ENCODE assay signal across 9 cellular contexts in genomic region chr5:176611435-176611834, GRCh38. TPM values are rescaled to one million over a fixed set of nuclear protein-coding genes. Genes with fewer than 3 reads are reported as not detected.
DNase-seq lines count a peak whose midpoint lies in the region; ATAC-seq, FAIRE-seq and TF ChIP-seq lines count a peak whose summit lies in the region.
"Had no signal": no experiment of that assay in that cellular context is flagged by ENCODE, and none has a peak within 500 bp of the region (broad histone marks: within the 10 kb centered on the region; RNA-seq: fewer than 3 reads in every experiment).

No MANE protein-coding gene starts in this region.

- no TSS peak for BruUV-seq in GM12878 (replicated peaks; lab: Mats Ljungman, UMichigan)

- no CpG with 5 or more reads among the region's 10 CpGs for WGBS in H9 (ENCODE audit: extremely low coverage, insufficient read length, low lambda C conversion rate)
- 15% methylated on average over 10 of the region's 10 CpGs for WGBS in GM12878 (ENCODE audit: insufficient coverage, insufficient replicate concordance, low lambda C conversion rate, missing lambda C conversion rate)

- no peak for TF ChIP-seq EP300 in GM12878 (IDR thresholded peaks at IDR 0.05; ENCODE audit: borderline replicate concordance in 1 of 2, control insufficient read depth in 1 of 2, low read depth in 2 of 2, low read length in 2 of 2)

- H3K9me3 Mint-ChIP-seq in H9 = no peaks in the 10 kb centered on the region; a peak in 1 of 5 replicates
- H3K9me3 Mint-ChIP-seq in stimulated activated effector memory CD8-positive, alpha-beta T cell treated with anti-CD3 and anti-CD28 coated beads, Interleukin-12 subunit alpha, Interleukin-12 subunit beta, amount 100 ng/mL, for 72 hours = no peaks in the 10 kb centered on the region

- peaks cover 34% of the 10 kb centered on the region for H3K27me3 Mint-ChIP-seq in H9 (ENCODE audit: low read depth)

- SMC1A ChIA-PET in GM12878 (lab: Charles Lee; ENCODE audit: uncharacterized antibody, unreplicated experiment) = no interaction called here

- no peak overlapping the region for H3K27ac ChIP-seq in H9 (ENCODE audit: insufficient read length, low read depth, low read length)
- no peak overlapping the region for H3K27ac ChIP-seq in GM12878 (ENCODE audit: control insufficient read depth, insufficient read depth)
- H3K27ac ChIP-seq: SK-N-MC had no signal

- no peak overlapping the region for H3K4ac ChIP-seq in H9 (ENCODE audit: low read depth, low read length)

- DNase-seq in H9 = peak; percentile 77
- peak; percentile 87 for DNase-seq in RKO (ENCODE audit: low spot score)
- no peak for DNase-seq in GM12878 (ENCODE audit: low read depth, low spot score)
- peak; percentile 86 for DNase-seq in islet precursor cell
- peak; percentile 49 to 80 for DNase-seq in stimulated activated effector memory CD8-positive, alpha-beta T cell treated with anti-CD3 and anti-CD28 coated beads, Interleukin-12 subunit alpha, Interleukin-12 subunit beta, amount 100 ng/mL, for 72 hours (ENCODE audit: low spot score in 2 of 2)

- peaks cover 6% of the 10 kb centered on the region for H3K23me2 ChIP-seq in H9 (ENCODE audit: insufficient read length, low read depth, low read length, poor library complexity, severe bottlenecking)

- POLR2A ChIA-PET in GM12878 (lab: Charles Lee) = no interaction called here

- in situ Hi-C loops in GM12878 (cut with MboI) = no loop called here

- no peak overlapping the region for H3K23ac ChIP-seq in H9 (ENCODE audit: insufficient read length, low read depth, low read length)

- intact Hi-C loops in GM12878 (cut with micrococcal nuclease; ENCODE audit: unreplicated experiment) = no loop called here

- no peak overlapping the region for H4K5ac ChIP-seq in H9 (ENCODE audit: insufficient read length, low read depth, low read length)

- H2BK15ac ChIP-seq in H9 (ENCODE audit: low read depth, low read length) = no peak overlapping the region

- H4K20me1 ChIP-seq in H9 (ENCODE audit: control insufficient read depth, insufficient read depth, insufficient read length) (no peaks in the 10 kb centered on the region), GM12878 (ENCODE audit: control insufficient read depth, insufficient read depth) (no peaks in the 10 kb centered on the region)

- H3K9me3 ChIP-seq in H9 (ENCODE audit: control insufficient read depth, low read depth, low read length) = no peaks in the 10 kb centered on the region
- no peaks in the 10 kb centered on the region for H3K9me3 ChIP-seq in GM12878 (replicated peaks; ENCODE audit: control insufficient read depth, insufficient read depth, low read length)

- H3K4me1 ChIP-seq in H9 (ENCODE audit: insufficient read depth, low read length) (no peaks in the 10 kb centered on the region; the same call in 1 of the 2 replicates), GM12878 (ENCODE audit: control insufficient read depth, insufficient read depth, low read length) (peaks cover 12% of the 10 kb centered on the region)

- H3K14ac ChIP-seq in H9 (ENCODE audit: insufficient read depth, low read length) = no peak overlapping the region

- TF ChIP-seq CTCF in H9 (conservative IDR thresholded peaks at IDR 0.05) (no peak), GM12878 (IDR thresholded peaks at IDR 0.05 in 2 of 3, conservative IDR thresholded peaks at IDR 0.05 in 1 of 3; ENCODE audit: control insufficient read depth in 2 of 3, extremely low read depth in 1 of 3, insufficient read depth in 1 of 3, low read depth in 3 of 3, low read length in 3 of 3) (no peak)

- H3K79me1 ChIP-seq in H9 (ENCODE audit: insufficient read depth, low read depth, low read length, poor library complexity, severe bottlenecking) = no peaks in the 10 kb centered on the region

- no peak overlapping the region for H2BK12ac ChIP-seq in H9 (ENCODE audit: insufficient read length, low read depth, low read length)

- H2BK20ac ChIP-seq in H9 (ENCODE audit: low read depth, low read length, poor library complexity, severe bottlenecking) = no peak overlapping the region

- H3K27ac Mint-ChIP-seq in H9 = no peak overlapping the region; a peak in 1 of 7 replicates
- peak overlapping the region; percentile 6 for H3K27ac Mint-ChIP-seq in stimulated activated effector memory CD8-positive, alpha-beta T cell treated with anti-CD3 and anti-CD28 coated beads, Interleukin-12 subunit alpha, Interleukin-12 subunit beta, amount 100 ng/mL, for 72 hours

- H2AFZ ChIP-seq in H9 (ENCODE audit: low read length) (no peak overlapping the region), GM12878 (ENCODE audit: control insufficient read depth, low read depth, low read length) (no peak overlapping the region)

- H3K36me3 ChIP-seq in GM12878 (ENCODE audit: control insufficient read depth in 2 of 2, insufficient read depth in 2 of 2, low read length in 1 of 2) = no peaks in the 10 kb centered on the region

- H3K36me3 Mint-ChIP-seq in H9 (ENCODE audit: insufficient read depth in 1 of 3, low read depth in 3 of 3) = no peaks in the 10 kb centered on the region
- H3K36me3 Mint-ChIP-seq in stimulated activated effector memory CD8-positive, alpha-beta T cell treated with anti-CD3 and anti-CD28 coated beads, Interleukin-12 subunit alpha, Interleukin-12 subunit beta, amount 100 ng/mL, for 72 hours = peaks cover 14% of the 10 kb centered on the region

- no peak overlapping the region for H2BK120ac ChIP-seq in H9 (ENCODE audit: low read depth, low read length, poor library complexity, severe bottlenecking)

- TF ChIP-seq POLR2A in GM12878 (IDR thresholded peaks at IDR 0.05; ENCODE audit: low read depth, low read length) = no peak

- no peaks in the 10 kb centered on the region; the same call in 1 of the 2 replicates for H3K27me3 ChIP-seq in H9 (ENCODE audit: insufficient read depth, low read length)
- no peaks in the 10 kb centered on the region; a peak in 1 of 4 replicates for H3K27me3 ChIP-seq in GM12878 (replicated peaks in 1 of 2; ENCODE audit: control insufficient read depth in 2 of 2, insufficient read depth in 2 of 2, low read length in 1 of 2)

- no peak overlapping the region for H2AK5ac ChIP-seq in H9 (ENCODE audit: insufficient read length, low read length)

- H3K4me3 Mint-ChIP-seq in H9 = peak overlapping the region in 1 of 2 experiments; percentile 24; a peak in 2 of 5 replicates
- no peak overlapping the region for H3K4me3 Mint-ChIP-seq in stimulated activated effector memory CD8-positive, alpha-beta T cell treated with anti-CD3 and anti-CD28 coated beads, Interleukin-12 subunit alpha, Interleukin-12 subunit beta, amount 100 ng/mL, for 72 hours

- RAD21 ChIA-PET in GM12878 (lab: Charles Lee; ENCODE audit: unreplicated experiment) = no interaction called here

- H4K8ac ChIP-seq in H9 (replicated peaks; ENCODE audit: insufficient read length, low read depth, low read length) = no peak overlapping the region

- CTCF ChIA-PET in GM12878 (lab: Yijun Ruan, JAX) = no interaction called here

- no peak for FAIRE-seq in GM12878 (lab: Jason Lieb, UNC)

- TF ChIP-seq RAD21 in GM12878 (IDR thresholded peaks at IDR 0.05; ENCODE audit: insufficient read depth, low read depth, low read length) = no peak

- H3K4me2 ChIP-seq in H9 (ENCODE audit: insufficient read depth, insufficient read length, low read length) (no peak overlapping the region), GM12878 (ENCODE audit: control insufficient read depth, insufficient read depth) (no peak overlapping the region)

- no peak for ATAC-seq in GM12878
- no peak for ATAC-seq in stimulated activated effector memory CD8-positive, alpha-beta T cell treated with anti-CD3 and anti-CD28 coated beads, Interleukin-12 subunit alpha, Interleukin-12 subunit beta, amount 100 ng/mL, for 72 hours
- ATAC-seq in GM19328 (IDR thresholded peaks at IDR 0.05; ENCODE audit: unreplicated experiment) = no peak
- no peak for ATAC-seq in GM19351 (IDR thresholded peaks at IDR 0.05; ENCODE audit: unreplicated experiment)
- ATAC-seq in HG03025 (IDR thresholded peaks at IDR 0.05; ENCODE audit: low FRiP score, unreplicated experiment) = no peak

- H3K79me2 ChIP-seq in H9 (ENCODE audit: insufficient read depth, low read length) (no peaks in the 10 kb centered on the region), GM12878 (ENCODE audit: control insufficient read depth, insufficient read depth, low read length) (no peaks in the 10 kb centered on the region; the same call in 1 of the 2 replicates)

- H3K4me3 ChIP-seq in GM12878 = no peak overlapping the region
- H3K4me3 ChIP-seq: SK-N-MC had no signal

- no peak overlapping the region for H4K91ac ChIP-seq in H9 (ENCODE audit: insufficient read length, low read depth, low read length)

- no peak overlapping the region for H2BK5ac ChIP-seq in H9 (ENCODE audit: insufficient read length, low read length)

- no peak overlapping the region for H3T11ph ChIP-seq in H9 (ENCODE audit: low read length)

- H3K4me1 Mint-ChIP-seq in H9 = peaks cover 30 to 31% of the 10 kb centered on the region in 2 experiments
- peaks cover 24% of the 10 kb centered on the region for H3K4me1 Mint-ChIP-seq in stimulated activated effector memory CD8-positive, alpha-beta T cell treated with anti-CD3 and anti-CD28 coated beads, Interleukin-12 subunit alpha, Interleukin-12 subunit beta, amount 100 ng/mL, for 72 hours

- no peak overlapping the region for H3K18ac ChIP-seq in H9 (ENCODE audit: insufficient read length, low read depth, low read length)

- H3K9ac ChIP-seq in H9 (ENCODE audit: extremely low read depth, insufficient read length, low read length) (no peak overlapping the region), GM12878 (ENCODE audit: control insufficient read depth, insufficient read depth, low read length) (no peak overlapping the region)

- H3K56ac ChIP-seq in H9 (ENCODE audit: insufficient read length, low read depth, low read length) = no peak overlapping the region

RNA-seq across cellular contexts. Expression of gene GPRIN1, which starts 1.5 kb away (rescaled TPM):
- total RNA-seq in H9 (2021) = 10.8 and 12.1 TPM in 2 replicates
- total RNA-seq in GM12878 (2013; cell fraction: nucleolus; rRNA removed) = 1.5 and 2.3 TPM in 2 replicates
- 8.3 and 10.1 TPM in 2 replicates for total RNA-seq in GM12878 (2014; rRNA removed)
- 4.7 and 5.8 TPM in 2 replicates for total RNA-seq in GM12878 (2014; rRNA removed; fragmentation: Illumina TruSeq; extraction: Trizol)
- 14.2 and 16.3 TPM in 2 replicates for total RNA-seq in GM12878 (2021)
- polyA plus RNA-seq in GM12878 (2011; ENCODE audit: low read depth) = 1.1 TPM
- polyA plus RNA-seq in GM12878 (2011; rRNA removed) = 0.59 and 1.7 TPM in 2 replicates
- polyA plus RNA-seq in GM12878 (2011; cell fraction: cytosol; rRNA removed) = 1.4 and 1.8 TPM in 2 replicates
- 1.5 and 2.2 TPM in 2 replicates for polyA plus RNA-seq in GM12878 (2011; cell fraction: nucleus; rRNA removed)
- polyA plus RNA-seq in GM12878 (2012) = 1.4 and 1.8 TPM in 2 replicates
- polyA plus RNA-seq in GM12878 (2014; fragmentation: Illumina TruSeq; extraction: Trizol) = 3.4 and 5.5 TPM in 2 replicates
- polyA plus RNA-seq in GM12878 (2014; fragmentation: Nextera tagmentation; extraction: Ambion mirVana) = under 1 TPM; 0.52 to 0.60 TPM
- polyA plus RNA-seq in GM12878 (2014; rRNA removed) = 7.6 and 9.4 TPM in 2 replicates
- 1 to 10 TPM in 1 of 2 experiments, under 1 TPM in 1; 0.74 to 3.5 TPM for polyA plus RNA-seq in GM12878 (2016; fragmentation: Nextera tagmentation; extraction: Ambion mirVana)
- polyA minus RNA-seq in GM12878 (2011; rRNA and poly(A)+ RNA removed) = 1.3 and 2.1 TPM in 2 replicates
- 1.6 TPM in 2 replicates for polyA minus RNA-seq in GM12878 (2011; cell fraction: cytosol; rRNA and poly(A)+ RNA removed)
- 0.48 and 1.6 TPM in 2 replicates for polyA minus RNA-seq in GM12878 (2011; cell fraction: nucleus; rRNA and poly(A)+ RNA removed)

RNA-seq across cellular contexts. Expression of gene SNCB, which starts 18.9 kb away (rescaled TPM):
- total RNA-seq in H9 (2021) (3.5 and 4.2 TPM in 2 replicates), GM12878 (2014; rRNA removed) (not detected in 2 replicates), GM12878 (2014; rRNA removed; fragmentation: Illumina TruSeq; extraction: Trizol) (not detected in 2 replicates), GM12878 (2021) (not detected in 2 replicates)
- total RNA-seq in GM12878 (2013; cell fraction: nucleolus; rRNA removed) = 0.59 and 0.81 TPM in 2 replicates
- polyA plus RNA-seq in GM12878 (2011; ENCODE audit: low read depth) = not detected
- polyA plus RNA-seq in GM12878 (2011; rRNA removed) (0.75 and 1.1 TPM in 2 replicates), GM12878 (2014; fragmentation: Illumina TruSeq; extraction: Trizol) (not detected in 2 replicates), GM12878 (2014; fragmentation: Nextera tagmentation; extraction: Ambion mirVana) (not detected), GM12878 (2014; rRNA removed) (not detected in 2 replicates), GM12878 (2016; fragmentation: Nextera tagmentation; extraction: Ambion mirVana) (not detected)
- polyA plus RNA-seq in GM12878 (2011; cell fraction: cytosol; rRNA removed) = 0.90 and 1.9 TPM in 2 replicates
- 1.1 and 1.5 TPM in 2 replicates for polyA plus RNA-seq in GM12878 (2011; cell fraction: nucleus; rRNA removed)
- polyA plus RNA-seq in GM12878 (2012) = 0.31 and 0.32 TPM in 2 replicates
- 0.67 TPM in 1 of 2 replicates, not detected in the other for polyA minus RNA-seq in GM12878 (2011; rRNA and poly(A)+ RNA removed)
- not detected in 2 replicates for polyA minus RNA-seq in GM12878 (2011; cell fraction: cytosol; rRNA and poly(A)+ RNA removed)
- 0.36 TPM in 1 of 2 replicates, not detected in the other for polyA minus RNA-seq in GM12878 (2011; cell fraction: nucleus; rRNA and poly(A)+ RNA removed)

RNA-seq across cellular contexts. Expression of gene EIF4E1B, which starts 19.0 kb away (rescaled TPM):
- 1.3 and 1.8 TPM in 2 replicates for total RNA-seq in H9 (2021)
- total RNA-seq in GM12878 (2013; cell fraction: nucleolus; rRNA removed) = not detected in 2 replicates
- total RNA-seq in GM12878 (2014; rRNA removed) = not detected in 2 replicates
- total RNA-seq in GM12878 (2014; rRNA removed; fragmentation: Illumina TruSeq; extraction: Trizol) = not detected in 2 replicates
- total RNA-seq in GM12878 (2021) = not detected in 2 replicates
- polyA plus RNA-seq in GM12878 (2011; ENCODE audit: low read depth) = not detected
- polyA plus RNA-seq in GM12878 (2011; rRNA removed) = not detected in 2 replicates
- not detected in 2 replicates for polyA plus RNA-seq in GM12878 (2011; cell fraction: cytosol; rRNA removed)
- polyA plus RNA-seq in GM12878 (2011; cell fraction: nucleus; rRNA removed) = not detected in 2 replicates
- not detected in 2 replicates for polyA plus RNA-seq in GM12878 (2012)
- polyA plus RNA-seq in GM12878 (2014; fragmentation: Illumina TruSeq; extraction: Trizol) = not detected in 2 replicates
- polyA plus RNA-seq in GM12878 (2014; fragmentation: Nextera tagmentation; extraction: Ambion mirVana) = not detected
- not detected in 2 replicates for polyA plus RNA-seq in GM12878 (2014; rRNA removed)
- polyA plus RNA-seq in GM12878 (2016; fragmentation: Nextera tagmentation; extraction: Ambion mirVana) = not detected
- not detected in 2 replicates for polyA minus RNA-seq in GM12878 (2011; rRNA and poly(A)+ RNA removed)
- not detected in 2 replicates for polyA minus RNA-seq in GM12878 (2011; cell fraction: cytosol; rRNA and poly(A)+ RNA removed)
- not detected in 2 replicates for polyA minus RNA-seq in GM12878 (2011; cell fraction: nucleus; rRNA and poly(A)+ RNA removed)

RNA-seq across cellular contexts. Expression of gene TSPAN17, which starts 35.8 kb away (rescaled TPM):
- 46.8 and 51.9 TPM in 2 replicates for total RNA-seq in H9 (2021)
- 10.8 and 11.2 TPM in 2 replicates for total RNA-seq in GM12878 (2013; cell fraction: nucleolus; rRNA removed)
- total RNA-seq in GM12878 (2014; rRNA removed) = 6.7 and 7.3 TPM in 2 replicates
- 10.6 and 11.4 TPM in 2 replicates for total RNA-seq in GM12878 (2014; rRNA removed; fragmentation: Illumina TruSeq; extraction: Trizol)
- total RNA-seq in GM12878 (2021) = 15.6 and 16.3 TPM in 2 replicates
- 3.7 TPM for polyA plus RNA-seq in GM12878 (2011; ENCODE audit: low read depth)
- polyA plus RNA-seq in GM12878 (2011; rRNA removed) = 9.2 and 14.0 TPM in 2 replicates
- polyA plus RNA-seq in GM12878 (2011; cell fraction: cytosol; rRNA removed) = 16.6 and 22.4 TPM in 2 replicates
- 37.7 and 40.2 TPM in 2 replicates for polyA plus RNA-seq in GM12878 (2011; cell fraction: nucleus; rRNA removed)
- polyA plus RNA-seq in GM12878 (2012) = 7.5 and 9.1 TPM in 2 replicates
- 7.6 and 11.8 TPM in 2 replicates for polyA plus RNA-seq in GM12878 (2014; fragmentation: Illumina TruSeq; extraction: Trizol)
- polyA plus RNA-seq in GM12878 (2014; fragmentation: Nextera tagmentation; extraction: Ambion mirVana) = 1 to 10 TPM in 1 of 2 experiments, under 1 TPM in 1; 0.24 to 1.2 TPM
- polyA plus RNA-seq in GM12878 (2014; rRNA removed) = 14.3 and 17.1 TPM in 2 replicates
- polyA plus RNA-seq in GM12878 (2016; fragmentation: Nextera tagmentation; extraction: Ambion mirVana) = 1 to 10 TPM; 8.9 to 9.5 TPM
- 11.1 and 19.0 TPM in 2 replicates for polyA minus RNA-seq in GM12878 (2011; rRNA and poly(A)+ RNA removed)
- polyA minus RNA-seq in GM12878 (2011; cell fraction: cytosol; rRNA and poly(A)+ RNA removed) = 3.1 and 6.2 TPM in 2 replicates
- polyA minus RNA-seq in GM12878 (2011; cell fraction: nucleus; rRNA and poly(A)+ RNA removed) = 5.7 and 10.0 TPM in 2 replicates
